22 cellular contexts compared by ENCODE assay signal in genomic region chr6:137405806-137406205, GRCh38.
"Had no signal": no experiment of that assay in that cellular context is flagged by ENCODE, and none has a peak within 500 bp of the region (broad histone marks: within the 10 kb centered on the region; RNA-seq: fewer than 3 reads in every experiment).

No MANE protein-coding gene starts in this region.

- H3K36me3 ChIP-seq: heart left ventricle, sigmoid colon, stomach, suprapubic skin, transverse colon had no signal

- DNase-seq: activated CD4-positive, alpha-beta T cell treated with anti-CD3 and anti-CD28 coated beads for 1 hour; activated CD4-positive, alpha-beta T cell treated with anti-CD3 and anti-CD28 coated beads, Interleukin-2, amount 50 U/mL, for 1 hour; activated gamma-delta T cell treated with Interleukin-2 at 50 U/mL for 16 hours; activated T-cell treated with anti-CD3 and anti-CD28 coated beads, Interleukin-2, amount 50 U/mL, for 1 hour; aorta; heart left ventricle; left colon; mesenchymal stem cell; mucosa of descending colon; sigmoid colon; stimulated activated CD4-positive, alpha-beta T cell treated with anti-CD3 and anti-CD28 coated beads, Interleukin-15, amount 100 ng/mL, for 24 hours; stomach; transverse colon had no signal

- H3K27me3 ChIP-seq: sigmoid colon, stomach, suprapubic skin, transverse colon had no signal

- H3K36me3 Mint-ChIP-seq: brain had no signal

- H3K4me1 Mint-ChIP-seq: stimulated activated memory B cell treated with anti-CD40 and anti-IgM and Interleukin-4, amounts not matched to agents 10 μg/mL and 1 μg/mL and 100 μg/mL, for 72 hours had no signal

- H3K4me2 ChIP-seq: smooth muscle cell had no signal

- H3K27ac Mint-ChIP-seq: activated naive CD4-positive, alpha-beta T cell treated with anti-CD3 and anti-CD28 coated beads, Interleukin-2, amount 50 U/mL, for 72 hours; brain; stimulated activated memory B cell treated with anti-CD40 and anti-IgM and Interleukin-4, amounts not matched to agents 10 μg/mL and 1 μg/mL and 100 μg/mL, for 72 hours had no signal

- FAIRE-seq: keratinocyte, urothelium cell line had no signal

- H3K27ac ChIP-seq: epithelial cell of prostate, heart left ventricle, sigmoid colon, stomach, suprapubic skin, transverse colon, VCaP had no signal

- H3K27me3 Mint-ChIP-seq: stimulated activated memory B cell treated with anti-CD40 and anti-IgM and Interleukin-4, amounts not matched to agents 10 μg/mL and 1 μg/mL and 100 μg/mL, for 72 hours had no signal

- H3K4me3 Mint-ChIP-seq: stimulated activated memory B cell treated with anti-CD40 and anti-IgM and Interleukin-4, amounts not matched to agents 10 μg/mL and 1 μg/mL and 100 μg/mL, for 72 hours had no signal

- H3K4me1 ChIP-seq: heart left ventricle, sigmoid colon, stomach, suprapubic skin had no signal

- H3K9me3 ChIP-seq: mucosa of descending colon, stomach, suprapubic skin, transverse colon had no signal

- H3K4me3 ChIP-seq: heart left ventricle, mucosa of descending colon, sigmoid colon, smooth muscle cell, stomach, suprapubic skin, transverse colon had no signal

- ATAC-seq: activated naive CD4-positive, alpha-beta T cell treated with anti-CD3 and anti-CD28 coated beads, Interleukin-2, amount 50 U/mL, for 72 hours; heart left ventricle; left colon; mucosa of descending colon; stimulated activated memory B cell treated with anti-CD40 and anti-IgM and Interleukin-4, amounts not matched to agents 10 μg/mL and 1 μg/mL and 100 μg/mL, for 72 hours had no signal
